In genomic region chr7:63072806-63073205, GRCh38 we compare ENCODE assay signal across 22 cellular contexts.
"Had no signal": no experiment of that assay in that cellular context is flagged by ENCODE, and none has a peak within 500 bp of the region (broad histone marks: within the 10 kb centered on the region; RNA-seq: fewer than 3 reads in every experiment).

No MANE protein-coding gene starts in this region.

- H3K27ac ChIP-seq: heart left ventricle, left ventricle myocardium inferior, neural progenitor cell, neutrophil, parathyroid adenoma, psoas muscle, sigmoid colon, spleen, suprapubic skin, tibial nerve, upper lobe of left lung had no signal

- H3K4me1 ChIP-seq: heart left ventricle, left ventricle myocardium inferior, neural progenitor cell, parathyroid adenoma, psoas muscle, sigmoid colon, spleen, suprapubic skin, tibial nerve, upper lobe of left lung had no signal

- DNase-seq: heart left ventricle; hypothalamus; left ventricle myocardium inferior; mesendoderm; naive B cell; natural killer cell; nephron progenitor cell; occipital lobe; psoas muscle; sigmoid colon; small intestine; spleen; stimulated activated CD4-positive, alpha-beta T cell treated with anti-CD3 and anti-CD28 coated beads, Interleukin-4, amount 100 ng/mL, for 24 hours; stimulated activated naive CD4-positive, alpha-beta T cell; upper lobe of left lung had no signal

- ATAC-seq: heart left ventricle; psoas muscle; stimulated activated effector memory CD8-positive, alpha-beta T cell treated with anti-CD3 and anti-CD28 coated beads, Interleukin-12 subunit alpha, Interleukin-12 subunit beta, amount 100 ng/mL, for 72 hours had no signal

- H3K9me3 ChIP-seq: neutrophil had no signal

- H3K4me3 ChIP-seq: heart left ventricle, left ventricle myocardium inferior, lung, neural progenitor cell, psoas muscle, sigmoid colon, spleen, suprapubic skin, tibial nerve, upper lobe of left lung had no signal

- H3K27me3 ChIP-seq: heart left ventricle, neural progenitor cell, neutrophil, sigmoid colon, spleen, suprapubic skin, tibial nerve, upper lobe of left lung had no signal

- H3K36me3 ChIP-seq: heart left ventricle, left ventricle myocardium inferior, neural progenitor cell, neutrophil, sigmoid colon, spleen, suprapubic skin, tibial nerve, upper lobe of left lung had no signal
